In the genomic region with DNA sequence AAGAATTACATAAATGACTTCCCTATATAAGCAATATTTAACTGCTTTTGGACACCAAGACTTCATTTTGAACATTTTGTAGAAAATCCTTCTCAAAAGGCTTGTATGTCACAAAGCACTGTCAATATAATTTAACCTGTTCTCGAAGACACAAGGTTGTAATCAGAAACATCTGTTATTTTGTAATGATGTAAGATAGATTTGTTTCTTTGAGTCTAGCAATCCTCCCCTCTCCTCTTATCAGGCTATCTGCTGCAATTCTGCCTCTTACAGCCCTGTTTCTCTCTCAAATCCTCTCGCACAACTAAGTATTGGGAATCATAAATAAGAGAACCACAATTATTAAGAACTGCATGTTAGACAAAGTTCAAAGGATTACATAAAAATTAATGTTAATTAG, we compare ENCODE assay signal across 21 cellular contexts.
"Had no signal": no experiment of that assay in that cellular context is flagged by ENCODE, and none has a peak within 500 bp of the region (broad histone marks: within the 10 kb centered on the region; RNA-seq: fewer than 3 reads in every experiment).

No MANE protein-coding gene starts in this region.

- H3K4me1 ChIP-seq: prostate gland, tibial artery had no signal

- H3K9me3 ChIP-seq: left ventricle myocardium inferior, ovary, prostate gland, tibial artery had no signal

- H3K27me3 Mint-ChIP-seq: activated naive CD4-positive, alpha-beta T cell treated with anti-CD3 and anti-CD28 coated beads, Interleukin-2, amount 10 ng/mL, durations not matched to agents 7 days and 5 days had no signal

- H3K9me3 Mint-ChIP-seq: activated CD4-positive, alpha-beta T cell treated with anti-CD3 and anti-CD28 coated beads, Interleukin-2, amount 10 ng/mL, durations not matched to agents 24 days and 14 days; activated CD8-positive, alpha-beta T cell treated with anti-CD3 and anti-CD28 coated beads for 36 hours; activated naive CD4-positive, alpha-beta T cell treated with anti-CD3 and anti-CD28 coated beads, Interleukin-2, amount 10 ng/mL, durations not matched to agents 7 days and 5 days; brain; mesothelial cell of epicardium; natural killer cell had no signal

- DNase-seq: activated CD4-positive, alpha-beta T cell treated with anti-CD3 and anti-CD28 coated beads, Interleukin-2, amount 10 ng/mL, durations not matched to agents 24 days and 14 days; activated CD8-positive, alpha-beta memory T cell treated with anti-CD3 and anti-CD28 coated beads, Interleukin-2, amount 10 ng/mL, durations not matched to agents 7 days and 5 days; activated CD8-positive, alpha-beta T cell treated with anti-CD3 and anti-CD28 coated beads for 36 hours; activated effector memory CD4-positive, alpha-beta T cell treated with anti-CD3 and anti-CD28 coated beads, Interleukin-2, amount 50 U/mL, for 16 hours; activated naive CD4-positive, alpha-beta T cell treated with anti-CD3 and anti-CD28 coated beads, Interleukin-2, amount 10 ng/mL, durations not matched to agents 7 days and 5 days; activated T-cell treated with anti-CD3 and anti-CD28 coated beads for 4 hours; anterior cingulate cortex; foreskin melanocyte; left ventricle myocardium inferior; natural killer cell; ovary; stimulated activated CD4-positive, alpha-beta T cell treated with anti-CD3 and anti-CD28 coated beads, Interleukin-12 subunit alpha, Interleukin-12 subunit beta, amount 100 ng/mL, for 4 hours; stimulated activated CD4-positive, alpha-beta T cell treated with anti-CD3 and anti-CD28 coated beads, Interleukin-4, amount 100 ng/mL, for 4 hours; stimulated activated naive CD8-positive, alpha-beta T cell treated with anti-CD3 and anti-CD28 coated beads, Interleukin-15, Interleukin-2, amounts not matched to agents 100 U/mL and 50 U/mL, for 24 hours; T-helper 2 cell; tibial artery had no signal

- H3K36me3 Mint-ChIP-seq: activated CD8-positive, alpha-beta memory T cell treated with anti-CD3 and anti-CD28 coated beads, Interleukin-2, amount 10 ng/mL, durations not matched to agents 7 days and 5 days; activated naive CD4-positive, alpha-beta T cell treated with anti-CD3 and anti-CD28 coated beads, Interleukin-2, amount 10 ng/mL, durations not matched to agents 7 days and 5 days; brain; mesothelial cell of epicardium; natural killer cell had no signal

- H3K27me3 ChIP-seq: ovary, tibial artery had no signal

- H3K4me3 Mint-ChIP-seq: activated CD4-positive, alpha-beta T cell treated with anti-CD3 and anti-CD28 coated beads, Interleukin-2, amount 10 ng/mL, durations not matched to agents 24 days and 14 days; activated CD8-positive, alpha-beta memory T cell treated with anti-CD3 and anti-CD28 coated beads, Interleukin-2, amount 10 ng/mL, durations not matched to agents 7 days and 5 days; activated CD8-positive, alpha-beta T cell treated with anti-CD3 and anti-CD28 coated beads for 36 hours; activated naive CD4-positive, alpha-beta T cell treated with anti-CD3 and anti-CD28 coated beads, Interleukin-2, amount 10 ng/mL, durations not matched to agents 7 days and 5 days; brain; mesothelial cell of epicardium; natural killer cell had no signal

- ATAC-seq: activated CD4-positive, CD25-positive, alpha-beta regulatory T cell treated with anti-CD3 and anti-CD28 coated beads, Interleukin-2, amount 50 U/mL, for 24 hours; activated CD8-positive, alpha-beta memory T cell treated with anti-CD3 and anti-CD28 coated beads, Interleukin-2, amount 10 ng/mL, durations not matched to agents 7 days and 5 days; activated CD8-positive, alpha-beta T cell treated with anti-CD3 and anti-CD28 coated beads for 36 hours; natural killer cell; stimulated activated naive CD8-positive, alpha-beta T cell treated with anti-CD3 and anti-CD28 coated beads, Interleukin-15, Interleukin-2, amounts not matched to agents 100 U/mL and 50 U/mL, for 24 hours had no signal

- H3K4me1 Mint-ChIP-seq: activated CD4-positive, alpha-beta T cell treated with anti-CD3 and anti-CD28 coated beads, Interleukin-2, amount 10 ng/mL, durations not matched to agents 24 days and 14 days; activated CD8-positive, alpha-beta memory T cell treated with anti-CD3 and anti-CD28 coated beads, Interleukin-2, amount 10 ng/mL, durations not matched to agents 7 days and 5 days; activated naive CD4-positive, alpha-beta T cell treated with anti-CD3 and anti-CD28 coated beads, Interleukin-2, amount 10 ng/mL, durations not matched to agents 7 days and 5 days; brain; natural killer cell had no signal

- H3K27ac Mint-ChIP-seq: activated CD4-positive, alpha-beta T cell treated with anti-CD3 and anti-CD28 coated beads, Interleukin-2, amount 10 ng/mL, durations not matched to agents 24 days and 14 days; activated CD8-positive, alpha-beta memory T cell treated with anti-CD3 and anti-CD28 coated beads, Interleukin-2, amount 10 ng/mL, durations not matched to agents 7 days and 5 days; activated CD8-positive, alpha-beta T cell treated with anti-CD3 and anti-CD28 coated beads for 36 hours; activated naive CD4-positive, alpha-beta T cell treated with anti-CD3 and anti-CD28 coated beads, Interleukin-2, amount 10 ng/mL, durations not matched to agents 7 days and 5 days; mesothelial cell of epicardium; natural killer cell had no signal

- H3K27ac ChIP-seq: epithelial cell of prostate, left ventricle myocardium inferior, ovary, prostate gland, tibial artery had no signal

- H3K36me3 ChIP-seq: left ventricle myocardium inferior, ovary, prostate gland, tibial artery had no signal

- H3K4me3 ChIP-seq: left ventricle myocardium inferior, ovary, prostate gland, tibial artery had no signal
